10 cellular contexts compared by ENCODE assay signal in the genomic region with DNA sequence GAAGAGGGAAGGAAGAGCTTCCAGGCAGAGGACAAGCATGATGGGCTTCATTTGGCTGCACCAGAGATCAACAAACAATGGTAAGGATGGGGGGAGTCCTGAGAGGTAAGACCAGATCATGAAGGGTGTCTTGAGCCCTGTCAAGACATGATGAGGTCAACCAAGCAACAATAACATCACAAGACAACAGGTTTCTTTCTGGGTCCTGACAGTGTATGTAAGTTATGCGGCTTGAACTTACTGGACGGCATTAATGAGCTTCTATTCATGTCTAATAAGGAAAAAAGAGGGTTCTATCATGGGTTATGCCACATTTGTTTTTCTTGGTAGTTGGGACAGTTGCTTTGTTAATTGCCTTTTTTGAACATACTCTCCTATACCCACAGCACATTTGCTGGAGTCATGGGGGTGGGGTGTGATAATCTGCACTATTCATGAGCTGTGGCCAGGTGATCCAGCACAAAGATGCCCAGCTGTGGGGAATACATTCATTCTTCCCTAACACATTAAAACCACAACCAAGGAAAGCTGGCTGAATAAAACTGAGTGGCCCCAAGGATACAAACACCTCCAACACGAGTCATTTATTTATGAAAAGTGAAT.
DNase-seq lines count a peak whose midpoint lies in the region; ATAC-seq and TF ChIP-seq lines count a peak whose summit lies in the region.
"Had no signal": no experiment of that assay in that cellular context is flagged by ENCODE, and none has a peak within 500 bp of the region (broad histone marks: within the 10 kb centered on the region; RNA-seq: fewer than 3 reads in every experiment).

No MANE protein-coding gene starts in this region.

- TF ChIP-seq CTCF in IMR-90 (conservative IDR thresholded peaks at IDR 0.05; ENCODE audit: low read depth, low read length), result no peak
- TF ChIP-seq CTCF in mammary epithelial cell (conservative IDR thresholded peaks at IDR 0.05 in 1 of 2, IDR thresholded peaks at IDR 0.05 in 1 of 2; ENCODE audit: extremely low read depth in 1 of 2, insufficient read depth in 1 of 2, low read depth in 1 of 2, low read length in 2 of 2), result no peak

- H2AFZ ChIP-seq in ACC112 (ENCODE audit: low read length, unreplicated experiment) (no peak overlapping the region), IMR-90 (replicated peaks; ENCODE audit: low read length, poor library complexity) (no peak overlapping the region), mammary epithelial cell (ENCODE audit: low read depth, low read length) (no peak overlapping the region)

- H2BK5ac ChIP-seq in IMR-90 (ENCODE audit: low read depth, low read length, poor library complexity, severe bottlenecking), result peak overlapping the region; percentile 96

- H3K36me3 Mint-ChIP-seq in naive B cell, result peaks cover 0 to 5% of the 10 kb centered on the region in 2 donors

- H2AK9ac ChIP-seq in IMR-90 (replicated peaks; ENCODE audit: low read depth, low read length, poor library complexity), result peak overlapping the region; percentile 44

- H2BK15ac ChIP-seq in IMR-90 (ENCODE audit: low read depth, low read length), result no peak overlapping the region

- H3K27ac Mint-ChIP-seq in naive B cell, result peak overlapping the region in 4 of 6 donors; percentile 8 to 82 (median 48)

- peaks cover 39% of the 10 kb centered on the region for H3K36me3 ChIP-seq in ACC112 (ENCODE audit: insufficient read depth, low read length)
- H3K36me3 ChIP-seq in IMR-90 (ENCODE audit: control insufficient read depth, insufficient read depth, low read length), result peaks cover 55% of the 10 kb centered on the region
- peaks cover 39% of the 10 kb centered on the region for H3K36me3 ChIP-seq in mammary epithelial cell (ENCODE audit: insufficient read depth, low read length)

- H3K9me1 ChIP-seq in IMR-90 (ENCODE audit: insufficient read depth, low read length), result peaks cover 22% of the 10 kb centered on the region

- H3K4me1 ChIP-seq in ACC112 (ENCODE audit: control insufficient read depth, insufficient read depth, low read length, unreplicated experiment), result peaks cover 87% of the 10 kb centered on the region
- H3K4me1 ChIP-seq in IMR-90 (ENCODE audit: control insufficient read depth, insufficient read depth, low read length), result peaks cover 44% of the 10 kb centered on the region
- H3K4me1 ChIP-seq in mammary epithelial cell (ENCODE audit: insufficient read depth, low read length), result peaks cover 78% of the 10 kb centered on the region

- peak overlapping the region; percentile 72; the same call in 1 of the 2 replicates for H2BK20ac ChIP-seq in IMR-90 (ENCODE audit: low read depth, low read length)

- H3K79me2 ChIP-seq in ACC112 (ENCODE audit: control insufficient read depth, insufficient read depth, low read length, unreplicated experiment), result peaks cover 95% of the 10 kb centered on the region
- H3K79me2 ChIP-seq in mammary epithelial cell (ENCODE audit: insufficient read depth, low read length), result peaks cover 93% of the 10 kb centered on the region

- peak overlapping the region; percentile 76 for H3K18ac ChIP-seq in IMR-90 (ENCODE audit: low read depth, low read length)

- peak overlapping the region; percentile 35 for H4K91ac ChIP-seq in IMR-90 (ENCODE audit: insufficient read depth, low read depth, low read length)

- H2BK120ac ChIP-seq in IMR-90 (ENCODE audit: low read depth, low read length), result peak overlapping the region; percentile 58

- H4K20me1 ChIP-seq in IMR-90 (ENCODE audit: insufficient read depth, low read length) (peaks cover 96% of the 10 kb centered on the region), mammary epithelial cell (ENCODE audit: insufficient read depth, low read length) (no peaks in the 10 kb centered on the region)

- peak overlapping the region; percentile 86 for H3K4ac ChIP-seq in IMR-90 (ENCODE audit: low read depth, low read length)

- intact Hi-C loops in IMR-90 (cut with micrococcal nuclease), result loop anchor here (2.0 kb wide), 1 partner anchor 104 kb away; no protein-coding TSS in a partner anchor
- intact Hi-C loops in mammary epithelial cell (cut with micrococcal nuclease), result no loop called here

- H3K9me3 ChIP-seq in IMR-90 (ENCODE audit: control insufficient read depth, insufficient read depth, low read length), result no peaks in the 10 kb centered on the region
- no peaks in the 10 kb centered on the region for H3K9me3 ChIP-seq in mammary epithelial cell (replicated peaks; ENCODE audit: insufficient read depth, low read length)

- no TSS peak for BruUV-seq in IMR-90 (replicated peaks; lab: Mats Ljungman, UMichigan)
- no TSS peak for BruUV-seq in mammary epithelial cell (replicated peaks; lab: Mats Ljungman, UMichigan)

- in situ Hi-C loops in IMR-90 (cut with MboI; ENCODE audit: low sequenced_read_pairs), result no loop called here
- in situ Hi-C loops in mammary epithelial cell (cut with MboI; ENCODE audit: low sequenced_read_pairs in 2 of 2), result no loop called here

- no peak for TF ChIP-seq RAD21 in IMR-90 (IDR thresholded peaks at IDR 0.05; ENCODE audit: low read length)

- H3K4me3 ChIP-seq in ACC112 (ENCODE audit: low read depth, low read length), result peak overlapping the region; percentile 60
- no peak overlapping the region for H3K4me3 ChIP-seq in IMR-90 (ENCODE audit: insufficient read depth, low read depth, low read length)
- no peak overlapping the region for H3K4me3 ChIP-seq in mammary epithelial cell (replicated peaks in 1 of 3; ENCODE audit: insufficient read depth in 1 of 3, low read depth in 2 of 3, low read length in 3 of 3)

- peak overlapping the region in 1 of 2 experiments; percentile 70; a peak in 2 of 4 replicates for H4K8ac ChIP-seq in IMR-90 (ENCODE audit: low read depth in 2 of 2, low read length in 2 of 2)

- H3K27ac ChIP-seq in ACC112 (ENCODE audit: low read depth, low read length) (peak overlapping the region; percentile 100), IMR-90 (ENCODE audit: insufficient read depth, low read length) (peak overlapping the region; percentile 78), mammary epithelial cell (ENCODE audit: insufficient read depth, low read depth, low read length) (peak overlapping the region; percentile 98)

- peak overlapping the region; percentile 72; the same call in 1 of the 2 replicates for H2AK5ac ChIP-seq in IMR-90 (ENCODE audit: low read depth, low read length)

- peaks cover 36 to 48% (median 38%) of the 10 kb centered on the region in 3 donors for H3K4me1 Mint-ChIP-seq in naive B cell

- H3K56ac ChIP-seq in IMR-90 (ENCODE audit: extremely low read depth, insufficient read depth, low read length), result peak overlapping the region; percentile 63

- peak overlapping the region; percentile 65; the same call in 1 of the 2 replicates for H4K5ac ChIP-seq in IMR-90 (ENCODE audit: low read depth, low read length)

- H3K14ac ChIP-seq in IMR-90 (replicated peaks; ENCODE audit: low read depth, low read length), result peak overlapping the region; percentile 13

- no CpG with 5 or more reads among the region's 3 CpGs for WGBS in IMR-90 (ENCODE audit: extremely low coverage in 2 of 2, insufficient read length in 1 of 2), 2 experiments
- WGBS in mammary epithelial cell (ENCODE audit: low coverage, missing lambda C conversion rate), result 63% methylated on average over 3 of the region's 3 CpGs

- POLR2A ChIA-PET in IMR-90 (lab: Charles Lee; ENCODE audit: unreplicated experiment), result interaction anchor here (1.0 to 2.6 kb wide), 2 partner anchors 10 to 12 kb away, joined by 3 to 10 read pairs; no protein-coding TSS in a partner anchor

- dilution Hi-C loops in IMR-90 (cut with HindIII; ENCODE audit: low sequenced_read_pairs, unreplicated experiment) (no loop called here), mammary epithelial cell (cut with HindIII; ENCODE audit: low sequenced_read_pairs) (no loop called here)

- CTCF ChIA-PET in IMR-90 (lab: Yijun Ruan, JAX) (interaction anchor here (0.6 kb wide), 1 partner anchor 109 kb away, joined by 3 read pairs; no protein-coding TSS in a partner anchor), mammary epithelial cell (lab: Charles Lee; ENCODE audit: low non-redundant PET) (no interaction called here)

- peaks cover 0 to 1% (median 0%) of the 10 kb centered on the region in 7 donors for H3K9me3 Mint-ChIP-seq in naive B cell

- H3K9ac ChIP-seq in IMR-90 (ENCODE audit: low read depth, low read length), result peak overlapping the region; percentile 21; the same call in 1 of the 2 replicates
- peak overlapping the region; percentile 78 for H3K9ac ChIP-seq in mammary epithelial cell (ENCODE audit: insufficient read depth, low read length)

- peak overlapping the region; percentile 75 for H3K23ac ChIP-seq in IMR-90 (ENCODE audit: low read depth, low read length)

- no peaks in the 10 kb centered on the region for H3K27me3 Mint-ChIP-seq in naive B cell

- H3K27me3 ChIP-seq in ACC112 (ENCODE audit: insufficient read depth, low read length) (no peaks in the 10 kb centered on the region), IMR-90 (ENCODE audit: control insufficient read depth, insufficient read depth, low read length) (no peaks in the 10 kb centered on the region), mammary epithelial cell (ENCODE audit: insufficient read depth, low read length) (no peaks in the 10 kb centered on the region)

- TF ChIP-seq POLR2A in IMR-90 (IDR thresholded peaks at IDR 0.05; ENCODE audit: low read depth, low read length), result peak; percentile 40

- H3K4me2 ChIP-seq in IMR-90 (ENCODE audit: low read depth, low read length) (peak overlapping the region; percentile 72), mammary epithelial cell (ENCODE audit: insufficient read depth, low read depth, low read length) (peak overlapping the region; percentile 32)

- H3K79me1 ChIP-seq in IMR-90 (ENCODE audit: low read depth in 1 of 2, low read length in 2 of 2), result peaks cover 0 to 20% of the 10 kb centered on the region in 2 experiments; a peak in 2 of 4 replicates

- peak; percentile 23 for DNase-seq in IMR-90
- DNase-seq in mammary epithelial cell, result no peak
- no peak for DNase-seq in naive B cell
- no peak for DNase-seq in NCI-H446 treated with DMSO at 0.1 percent for 48 hours (lab: John Stamatoyannopoulos, UW)
- no peak for DNase-seq in NCI-H1694 treated with DMSO at 0.1 percent for 48 hours (lab: John Stamatoyannopoulos, UW)
- no peak for DNase-seq in UCSD-AML1 (lab: John Stamatoyannopoulos, UW; ENCODE audit: unreplicated experiment)
- DNase-seq: activated CD4-positive, CD25-positive, alpha-beta regulatory T cell; NCI-H2171 treated with DMSO at 0.1 percent for 48 hours had no signal

- H3K4me3 Mint-ChIP-seq in naive B cell, result no peak overlapping the region

- ATAC-seq in IMR-90 (ENCODE audit: low read depth) (no peak), naive B cell (ENCODE audit: low read depth in 2 of 2) (no peak), GM18907 (IDR thresholded peaks at IDR 0.05; ENCODE audit: unreplicated experiment) (no peak)

TF ChIP-seq in IMR-90, 13 proteins besides CTCF, POLR2A, EP300 and RAD21:
- no peak for TF ChIP-seq BHLHE40 (IDR thresholded peaks at IDR 0.05; ENCODE audit: low read depth, low read length)
- TF ChIP-seq FOS (IDR thresholded peaks at IDR 0.05; ENCODE audit: low read depth, low read length), result no peak
